Comparison of ENCODE assay signal across 8 cellular contexts in the genomic region with DNA sequence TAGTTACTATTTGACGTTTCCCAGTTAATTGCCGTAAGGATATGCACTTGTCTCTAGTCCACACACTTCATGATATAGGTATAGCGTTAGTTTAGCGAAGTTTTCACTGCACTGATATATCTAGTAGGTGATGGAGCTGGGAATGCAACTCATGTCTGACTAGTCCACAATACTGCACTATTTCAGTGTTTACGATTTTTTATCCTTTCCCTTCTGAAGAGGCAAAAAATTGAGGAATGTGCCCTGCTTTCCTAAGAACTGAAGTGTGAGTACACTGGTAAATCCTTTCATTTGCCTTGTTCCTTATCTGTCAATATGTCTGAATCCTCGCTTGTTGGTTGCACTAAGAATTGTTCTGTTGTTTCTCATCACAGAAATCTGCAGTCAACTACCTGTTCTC. TPM values are rescaled to one million over a fixed set of nuclear protein-coding genes. Genes with fewer than 3 reads are reported as not detected.
DNase-seq lines count a peak whose midpoint lies in the region; ATAC-seq and TF ChIP-seq lines count a peak whose summit lies in the region.

No MANE protein-coding gene starts in this region.

- no peaks in the 10 kb centered on the region for H3K9me3 ChIP-seq in right atrium auricular region
- H3K9me3 ChIP-seq in mesodermal cell (ENCODE audit: control insufficient read depth, low read length), result no peaks in the 10 kb centered on the region

- H3K27ac ChIP-seq in right atrium auricular region, result peak overlapping the region in 1 of 2 donors; percentile 71
- peak overlapping the region; percentile 79 for H3K27ac ChIP-seq in brain microvascular endothelial cell
- peak overlapping the region; percentile 16 for H3K27ac ChIP-seq in mesodermal cell (ENCODE audit: low read depth, low read length, severe bottlenecking)

- H3K36me3 ChIP-seq in right atrium auricular region, result no peaks in the 10 kb centered on the region
- H3K36me3 ChIP-seq in brain microvascular endothelial cell (replicated peaks), result peaks cover 27% of the 10 kb centered on the region
- peaks cover 32% of the 10 kb centered on the region for H3K36me3 ChIP-seq in mesodermal cell (ENCODE audit: control insufficient read depth, insufficient read depth, low read length)

- no peaks in the 10 kb centered on the region for H3K27me3 ChIP-seq in right atrium auricular region
- no peaks in the 10 kb centered on the region for H3K27me3 ChIP-seq in brain microvascular endothelial cell (replicated peaks)

- H3K4me3 ChIP-seq in right atrium auricular region (peak overlapping the region; percentile 53 to 56), brain microvascular endothelial cell (ENCODE audit: low read depth, low read length) (peak overlapping the region; percentile 66), mesodermal cell (ENCODE audit: extremely low read depth, insufficient read depth, low read length, poor library complexity, severe bottlenecking) (peak overlapping the region; percentile 58)

- H3K4me1 ChIP-seq in right atrium auricular region (no peaks in the 10 kb centered on the region), mesodermal cell (ENCODE audit: control insufficient read depth, insufficient read depth, low read length, poor library complexity, severe bottlenecking) (peaks cover 2% of the 10 kb centered on the region)

- ATAC-seq in left ventricle myocardium superior (no peak), GM19452 (IDR thresholded peaks at IDR 0.05; ENCODE audit: unreplicated experiment) (no peak), GM21825 (IDR thresholded peaks at IDR 0.05; ENCODE audit: unreplicated experiment) (no peak)

- DNase-seq in right atrium auricular region (ENCODE audit: low spot score) (no peak), left ventricle myocardium superior (no peak), brain microvascular endothelial cell (no peak), NCI-H128 (lab: John Stamatoyannopoulos, UW; ENCODE audit: unreplicated experiment) (no peak), D341Med (ENCODE audit: low spot score) (no peak)

- WGBS in mesodermal cell (ENCODE audit: insufficient coverage in 2 of 2), 2 experiments, result 40 to 100% methylated on average over 1 of the region's 6 CpGs

- in situ Hi-C loops in brain microvascular endothelial cell (cut with HindIII; ENCODE audit: low pct_ligation_motif_present, low sequenced_read_pairs), result no loop called here

- intact Hi-C loops in left ventricle myocardium superior (cut with micrococcal nuclease), result no loop called here

- TF ChIP-seq CTCF in right atrium auricular region (IDR thresholded peaks at IDR 0.05) (no peak), brain microvascular endothelial cell (IDR thresholded peaks at IDR 0.05; ENCODE audit: low read depth, low read length, missing control alignments) (no peak)

RNA-seq across cellular contexts. Expression of a gene that starts 1.0 kb away (rescaled TPM):
- 1,000 to 10,000 TPM in 1 of 2 donors, 100 to 1,000 TPM in 1; 495 to 1,021 TPM for total RNA-seq in right atrium auricular region
- 58.4 TPM for total RNA-seq in left ventricle myocardium superior
- 1,733 TPM for polyA plus RNA-seq in mesodermal cell (2013, experiment 1 of 2)
- 1,755 TPM for polyA plus RNA-seq in mesodermal cell (2013, experiment 2 of 2)

RNA-seq across cellular contexts. Expression of a gene that starts 5.8 kb away (rescaled TPM):
- total RNA-seq in right atrium auricular region (1 to 10 TPM; 2.1 to 2.4 TPM), left ventricle myocardium superior (4.1 TPM)
- 18.4 TPM for polyA plus RNA-seq in mesodermal cell (2013, experiment 1 of 2)
- 16.2 TPM for polyA plus RNA-seq in mesodermal cell (2013, experiment 2 of 2)

RNA-seq across cellular contexts. Expression of a gene that starts 15.9 kb away (rescaled TPM):
- 10 to 100 TPM in 1 of 2 donors, 1 to 10 TPM in 1; 9.7 to 11.8 TPM for total RNA-seq in right atrium auricular region
- total RNA-seq in left ventricle myocardium superior, result 8.0 TPM
- 58.7 TPM for polyA plus RNA-seq in mesodermal cell (2013, experiment 1 of 2)
- 59.0 TPM for polyA plus RNA-seq in mesodermal cell (2013, experiment 2 of 2)

RNA-seq across cellular contexts. Expression of a gene that starts 16.2 kb away (rescaled TPM):
- total RNA-seq in right atrium auricular region (10 to 100 TPM; 40.5 to 48.5 TPM), left ventricle myocardium superior (54.4 TPM)
- polyA plus RNA-seq in mesodermal cell (2013, experiment 1 of 2), result 67.6 TPM
- 72.0 TPM for polyA plus RNA-seq in mesodermal cell (2013, experiment 2 of 2)

RNA-seq across cellular contexts. Expression of a gene that starts 43.3 kb away (rescaled TPM):
- total RNA-seq in right atrium auricular region (1 to 10 TPM; 4.5 to 6.3 TPM), left ventricle myocardium superior (19.0 TPM)
- polyA plus RNA-seq in mesodermal cell (2013, experiment 1 of 2), result 10.0 TPM
- polyA plus RNA-seq in mesodermal cell (2013, experiment 2 of 2), result 10.6 TPM
